ENCODE assay signal across 17 cellular contexts in genomic region chr2:27915874-27916273, GRCh38. TPM values are rescaled to one million over a fixed set of nuclear protein-coding genes. Genes with fewer than 3 reads are reported as not detected.
DNase-seq lines count a peak whose midpoint lies in the region; ATAC-seq and TF ChIP-seq lines count a peak whose summit lies in the region.
"Had no signal": no experiment of that assay in that cellular context is flagged by ENCODE, and none has a peak within 500 bp of the region (broad histone marks: within the 10 kb centered on the region; RNA-seq: fewer than 3 reads in every experiment).

No MANE protein-coding gene starts in this region.

- H3K27ac ChIP-seq in sigmoid colon (peak overlapping the region; percentile 75 to 83 (median 81)), aorta (ENCODE audit: low read depth in 1 of 2, low read length in 2 of 2) (no peak overlapping the region), osteoblast (ENCODE audit: low read depth, low read length) (no peak overlapping the region)

- H3K9me3 ChIP-seq in sigmoid colon = no peaks in the 10 kb centered on the region
- H3K9me3 ChIP-seq in aorta (ENCODE audit: control insufficient read depth, low read length) = no peaks in the 10 kb centered on the region
- no peaks in the 10 kb centered on the region for H3K9me3 ChIP-seq in osteoblast (ENCODE audit: low read depth, low read length)

- peaks cover 0 to 36% (median 33%) of the 10 kb centered on the region in 4 donors for H3K4me1 ChIP-seq in sigmoid colon
- peaks cover 0 to 2% of the 10 kb centered on the region in 2 donors for H3K4me1 ChIP-seq in aorta (ENCODE audit: control insufficient read depth in 1 of 2, insufficient read depth in 2 of 2, low read length in 2 of 2)
- peaks cover 21% of the 10 kb centered on the region for H3K4me1 ChIP-seq in osteoblast (ENCODE audit: insufficient read depth, low read length)

- no peaks in the 10 kb centered on the region for H4K20me1 ChIP-seq in osteoblast (ENCODE audit: insufficient read depth, low read length)

- TF ChIP-seq POLR2A in sigmoid colon (IDR thresholded peaks at IDR 0.05) (no peak), lower leg skin (IDR thresholded peaks at IDR 0.05) (no peak)

- TF ChIP-seq CTCF in fibroblast of mammary gland (conservative IDR thresholded peaks at IDR 0.05; ENCODE audit: control insufficient read depth, insufficient read depth, low read depth, low read length) (no peak), sigmoid colon (IDR thresholded peaks at IDR 0.05) (no peak), progenitor cell of endocrine pancreas (IDR thresholded peaks at IDR 0.05; ENCODE audit: unreplicated experiment) (no peak), lower leg skin (IDR thresholded peaks at IDR 0.05) (no peak), osteoblast (IDR thresholded peaks at IDR 0.05; ENCODE audit: extremely low read depth, low read depth, low read length) (no peak)

- no peaks in the 10 kb centered on the region for H3K27me3 Mint-ChIP-seq in progenitor cell of endocrine pancreas
- H3K27me3 Mint-ChIP-seq: activated naive CD8-positive, alpha-beta T cell treated with anti-CD3 and anti-CD28 coated beads, Interleukin-2, amount 10 ng/mL, durations not matched to agents 7 days and 5 days; activated T-cell treated with anti-CD3 and anti-CD28 coated beads, Interleukin-2, amount 50 U/mL, for 24 hours had no signal

- ATAC-seq in aorta (ENCODE audit: low FRiP score) = no peak

- no peaks in the 10 kb centered on the region for H3K9me3 Mint-ChIP-seq in progenitor cell of endocrine pancreas (ENCODE audit: low read depth)
- H3K9me3 Mint-ChIP-seq: activated T-cell treated with anti-CD3 and anti-CD28 coated beads, Interleukin-2, amount 50 U/mL, for 24 hours; nephron progenitor cell had no signal

- H3K36me3 Mint-ChIP-seq in progenitor cell of endocrine pancreas (ENCODE audit: insufficient read depth) = no peaks in the 10 kb centered on the region

- H3K27ac Mint-ChIP-seq in progenitor cell of endocrine pancreas = no peak overlapping the region
- H3K27ac Mint-ChIP-seq: activated naive CD8-positive, alpha-beta T cell treated with anti-CD3 and anti-CD28 coated beads, Interleukin-2, amount 10 ng/mL, durations not matched to agents 7 days and 5 days; activated T-cell treated with anti-CD3 and anti-CD28 coated beads, Interleukin-2, amount 50 U/mL, for 24 hours; nephron progenitor cell had no signal

- H3K4me2 ChIP-seq in osteoblast (ENCODE audit: insufficient read depth, low read length) = no peak overlapping the region

- H3K4me3 ChIP-seq in fibroblast of mammary gland (ENCODE audit: control insufficient read depth, low read depth, low read length) = no peak overlapping the region
- H3K4me3 ChIP-seq in sigmoid colon = no peak overlapping the region
- H3K4me3 ChIP-seq in aorta (ENCODE audit: low read length in 2 of 2) = no peak overlapping the region
- H3K4me3 ChIP-seq in lower leg skin (ENCODE audit: low read depth, poor library complexity, severe bottlenecking) = no peak overlapping the region
- H3K4me3 ChIP-seq in osteoblast (ENCODE audit: insufficient read depth, low read length) = no peak overlapping the region

- H3K4me1 Mint-ChIP-seq in progenitor cell of endocrine pancreas (ENCODE audit: low read depth) = peaks cover 7% of the 10 kb centered on the region
- H3K4me1 Mint-ChIP-seq: nephron progenitor cell had no signal

- intact Hi-C loops in sigmoid colon (cut with DNase I) (loop anchor here (2.0 kb wide), 2 partner anchors 25 to 475 kb away; partner anchors contain the start of genes BABAM2 and RBKS), aorta (cut with DNase I) (no loop called here), lower leg skin (cut with DNase I; ENCODE audit: low total_unique reads) (no loop called here)

- H3K36me3 ChIP-seq in sigmoid colon (no peaks in the 10 kb centered on the region), aorta (ENCODE audit: control insufficient read depth in 1 of 2, insufficient read depth in 2 of 2, low read length in 1 of 2) (no peaks in the 10 kb centered on the region), osteoblast (ENCODE audit: insufficient read depth, low read length) (no peaks in the 10 kb centered on the region)

- H2AFZ ChIP-seq in osteoblast (ENCODE audit: low read length) = no peak overlapping the region

- no peak overlapping the region for H3K4me3 Mint-ChIP-seq in progenitor cell of endocrine pancreas (ENCODE audit: low read depth)
- H3K4me3 Mint-ChIP-seq: activated naive CD8-positive, alpha-beta T cell treated with anti-CD3 and anti-CD28 coated beads, Interleukin-2, amount 10 ng/mL, durations not matched to agents 7 days and 5 days; activated T-cell treated with anti-CD3 and anti-CD28 coated beads, Interleukin-2, amount 50 U/mL, for 24 hours; nephron progenitor cell had no signal

- no peak for TF ChIP-seq EP300 in sigmoid colon (IDR thresholded peaks at IDR 0.05)

- H3K27me3 ChIP-seq in sigmoid colon (no peaks in the 10 kb centered on the region), aorta (ENCODE audit: control insufficient read depth in 1 of 2, insufficient read depth in 2 of 2, low read length in 1 of 2) (no peaks in the 10 kb centered on the region), osteoblast (ENCODE audit: insufficient read depth, low read length) (no peaks in the 10 kb centered on the region)

- DNase-seq in D341Med (ENCODE audit: low spot score) = peak; percentile 37
- DNase-seq in NCI-H2171 (lab: John Stamatoyannopoulos, UW) = peak; percentile 45
- peak; percentile 27 for DNase-seq in fibroblast of mammary gland (ENCODE audit: low read depth)
- DNase-seq in sigmoid colon = no peak
- DNase-seq in progenitor cell of endocrine pancreas (ENCODE audit: low spot score, unreplicated experiment) = no peak
- no peak for DNase-seq in aorta
- DNase-seq in lower leg skin (ENCODE audit: low spot score in 2 of 2) = no peak
- DNase-seq in osteoblast (ENCODE audit: insufficient read length, low spot score, missing footprints) = no peak
- DNase-seq: activated CD4-positive, alpha-beta T cell treated with anti-CD3 and anti-CD28 coated beads for 48 hours; activated naive CD8-positive, alpha-beta T cell treated with anti-CD3 and anti-CD28 coated beads, Interleukin-2, amount 10 ng/mL, durations not matched to agents 7 days and 5 days; activated T-cell treated with anti-CD3 and anti-CD28 coated beads, Interleukin-2, amount 50 U/mL, for 24 hours; cerebellar nuclear complex; DND-41; head of caudate nucleus; nephron progenitor cell; substantia nigra; T-helper 9 cell had no signal

- H3K79me2 ChIP-seq in osteoblast (ENCODE audit: insufficient read depth, low read length) = peaks cover 4% of the 10 kb centered on the region

RNA-seq across cellular contexts. Expression of gene BABAM2, which starts 25.3 kb away (rescaled TPM):
- total RNA-seq in sigmoid colon (10 to 100 TPM; 24.4 to 52.3 (median 31.2) TPM), progenitor cell of endocrine pancreas (37.1 and 37.6 TPM in 2 replicates), aorta (10 to 100 TPM; 52.3 to 53.8 TPM), lower leg skin (10 to 100 TPM; 18.4 to 28.5 (median 23.9) TPM), osteoblast (42.0 and 45.4 TPM in 2 replicates)
- polyA plus RNA-seq in sigmoid colon (10 to 100 TPM; 22.9 to 25.2 (median 25.0) TPM), aorta (10 to 100 TPM; 17.2 to 20.7 TPM)

RNA-seq across cellular contexts. Expression of gene RBKS, which starts 25.7 kb away (rescaled TPM):
- total RNA-seq in sigmoid colon (1 to 10 TPM in 3 of 4 donors, under 1 TPM in 1; 0.55 to 3.1 (median 1.9) TPM), progenitor cell of endocrine pancreas (5.0 and 5.4 TPM in 2 replicates), aorta (1 to 10 TPM; 4.4 to 4.7 TPM), lower leg skin (1 to 10 TPM in 3 of 4 donors, under 1 TPM in 1; 0.95 to 2.6 (median 1.3) TPM), osteoblast (1.1 and 2.1 TPM in 2 replicates)
- polyA plus RNA-seq in sigmoid colon (10 to 100 TPM in 2 of 3 donors, 1 to 10 TPM in 1; 5.1 to 28.0 (median 13.2) TPM), aorta (1 to 10 TPM in 1 of 2 donors, under 1 TPM in 1; 0.90 to 6.5 TPM)

Comparison
In these comparisons a context has a peak if more than half of its experiments do, and no peak if none do; other contexts are left out.
1. DNase-seq: peak in D341Med (single experiment), NCI-H2171 (single experiment) and fibroblast of mammary gland (single experiment); none in sigmoid colon (single experiment), progenitor cell of endocrine pancreas (single experiment), aorta (0 of 2), lower leg skin (0 of 2) and osteoblast (single experiment).
2. H3K27ac ChIP-seq: peak in sigmoid colon (4 of 4); none in aorta (0 of 2) and osteoblast (single experiment).